1 cellular context compared by ENCODE assay signal in genomic region chr11:27470166-27470565, GRCh38.
TF ChIP-seq lines count a peak whose summit lies in the region.

No MANE protein-coding gene starts in this region.

TF ChIP-seq in HepG2, 621 proteins besides CTCF, POLR2A, EP300 and RAD21:
- no peak for TF ChIP-seq ZBTB37 (CRISPR knock-in tag; IDR thresholded peaks at IDR 0.05)
- no peak for TF ChIP-seq HMGXB3 (CRISPR knock-in tag; IDR thresholded peaks at IDR 0.05; ENCODE audit: borderline replicate concordance)
- TF ChIP-seq CREB3 (CRISPR knock-in tag; IDR thresholded peaks at IDR 0.05) = no peak
- no peak for TF ChIP-seq ZSCAN12 (CRISPR knock-in tag; IDR thresholded peaks at IDR 0.05)
- TF ChIP-seq ZNF124 (CRISPR knock-in tag; IDR thresholded peaks at IDR 0.05) = no peak
- TF ChIP-seq ZNF556 (CRISPR knock-in tag; IDR thresholded peaks at IDR 0.05; ENCODE audit: borderline replicate concordance) = no peak
- no peak for TF ChIP-seq ZNF530 (CRISPR knock-in tag; IDR thresholded peaks at IDR 0.05; ENCODE audit: low read depth)
- no peak for TF ChIP-seq KDM1A (CRISPR knock-in tag; IDR thresholded peaks at IDR 0.05)
- no peak for TF ChIP-seq ESRRA (CRISPR knock-in tag; IDR thresholded peaks at IDR 0.05; ENCODE audit: low read depth)
- no peak for TF ChIP-seq RBAK (CRISPR knock-in tag; IDR thresholded peaks at IDR 0.05)
- TF ChIP-seq ZMAT5 (CRISPR knock-in tag; IDR thresholded peaks at IDR 0.05; ENCODE audit: borderline replicate concordance, low read depth) = no peak
- no peak for TF ChIP-seq GMEB1 (CRISPR knock-in tag; IDR thresholded peaks at IDR 0.05; ENCODE audit: borderline replicate concordance)
- TF ChIP-seq ZNF512B (CRISPR knock-in tag; IDR thresholded peaks at IDR 0.05; ENCODE audit: borderline replicate concordance) = no peak
- no peak for TF ChIP-seq RFXANK (CRISPR knock-in tag; IDR thresholded peaks at IDR 0.05)
- TF ChIP-seq DRAP1 (CRISPR knock-in tag; IDR thresholded peaks at IDR 0.05) = no peak
- no peak for TF ChIP-seq ZFAT (CRISPR knock-in tag; conservative IDR thresholded peaks at IDR 0.05)
- no peak for TF ChIP-seq ZNF850 (CRISPR knock-in tag; conservative IDR thresholded peaks at IDR 0.05)
- no peak for TF ChIP-seq SP140L (CRISPR knock-in tag; IDR thresholded peaks at IDR 0.05; ENCODE audit: borderline replicate concordance)
